Comparison of ENCODE assay signal across 15 cellular contexts in the genomic region with DNA sequence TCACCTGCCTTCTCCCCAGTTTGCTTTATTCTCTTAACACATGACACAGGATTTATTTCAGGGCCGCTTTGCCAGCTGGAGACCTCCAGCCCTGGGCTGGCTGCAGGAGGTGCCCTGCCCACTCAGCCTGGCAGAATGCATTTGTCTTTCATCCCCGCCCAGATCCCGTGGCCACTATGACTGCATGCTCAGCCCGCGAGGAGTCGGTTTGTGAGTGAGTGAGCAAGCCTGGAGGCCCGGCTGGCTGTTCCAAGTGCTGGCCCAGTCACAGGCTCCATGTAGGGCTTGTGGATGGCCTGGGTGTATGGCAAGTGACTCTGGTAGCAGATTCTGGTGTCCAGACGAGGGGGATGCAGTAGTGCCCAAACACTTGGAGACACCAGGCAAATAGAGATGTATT. TPM values are rescaled to one million over a fixed set of nuclear protein-coding genes. Genes with fewer than 3 reads are reported as not detected.
A peak's percentile ranks its signal among the peaks of the same experiment; 100 is the strongest.
DNase-seq lines count a peak whose midpoint lies in the region; ATAC-seq, FAIRE-seq and TF ChIP-seq lines count a peak whose summit lies in the region.
"Had no signal": no experiment of that assay in that cellular context is flagged by ENCODE, and none has a peak within 500 bp of the region (broad histone marks: within the 10 kb centered on the region; RNA-seq: fewer than 3 reads in every experiment).

No MANE protein-coding gene starts in this region.

- H3K79me2 ChIP-seq in DOHH2 (ENCODE audit: control insufficient read depth, low read length): peaks cover 76% of the 10 kb centered on the region

- DNase-seq in A549 (ENCODE audit: low read depth in 1 of 2, low spot score in 1 of 2) (no peak), immature natural killer cell (no peak), inferior parietal cortex (ENCODE audit: extremely low spot score) (no peak), NCI-H2171 treated with DMSO at 0.1 percent for 48 hours (lab: John Stamatoyannopoulos, UW) (no peak), D721Med (ENCODE audit: insufficient read length, low spot score) (no peak)
- no peak for DNase-seq in activated CD8-positive, alpha-beta T cell treated with anti-CD3 and anti-CD28 coated beads, Interleukin-2, amount 10 ng/mL, durations not matched to agents 7 days and 5 days
- DNase-seq: activated CD8-positive, alpha-beta memory T cell treated with anti-CD3 and anti-CD28 coated beads for 24 hours; central memory CD4-positive, alpha-beta T cell; KBM-7; mammary epithelial cell; SHP77 treated with DMSO at 0.1 percent for 48 hours had no signal

- POLR2A ChIA-PET in A549 (lab: Yijun Ruan, JAX): no interaction called here
- POLR2A ChIA-PET in activated CD8-positive, alpha-beta T cell treated with anti-CD3 and anti-CD28 coated beads, Interleukin-2, amount 10 ng/mL, durations not matched to agents 7 days and 5 days (lab: Charles Lee): no interaction called here

- TF ChIP-seq POLR2A in A549 (IDR thresholded peaks at IDR 0.05; ENCODE audit: low read length): no peak

- peak overlapping the region; percentile 80 for H3K4me2 ChIP-seq in A549
- H3K4me2 ChIP-seq in DOHH2 (ENCODE audit: low read length): no peak overlapping the region; the same call in 1 of the 2 replicates

- peaks cover 53% of the 10 kb centered on the region for H3K36me3 ChIP-seq in DOHH2 (ENCODE audit: control insufficient read depth, low read length)

- TF ChIP-seq EP300 in A549 (IDR thresholded peaks at IDR 0.05): no peak

- H3K27ac Mint-ChIP-seq in activated CD8-positive, alpha-beta T cell treated with anti-CD3 and anti-CD28 coated beads, Interleukin-2, amount 10 ng/mL, durations not matched to agents 7 days and 5 days: peak overlapping the region; percentile 98
- peak overlapping the region; percentile 51 to 99 (median 96) for H3K27ac Mint-ChIP-seq in immature natural killer cell

- WGBS in A549 (ENCODE audit: missing lambda C conversion rate): 45% methylated on average over 2 of the region's 8 CpGs

- peak overlapping the region; percentile 15 for H3K4me3 Mint-ChIP-seq in activated CD8-positive, alpha-beta T cell treated with anti-CD3 and anti-CD28 coated beads, Interleukin-2, amount 10 ng/mL, durations not matched to agents 7 days and 5 days
- H3K4me3 Mint-ChIP-seq in immature natural killer cell: peak overlapping the region in 2 of 5 donors; percentile 83 to 85

- no peaks in the 10 kb centered on the region for H3K9me3 ChIP-seq in A549
- peaks cover 15% of the 10 kb centered on the region for H3K9me3 ChIP-seq in DOHH2 (ENCODE audit: control insufficient read depth, insufficient read depth, low read length)

- FAIRE-seq in A549 (lab: Jason Lieb, UNC): no peak
- FAIRE-seq in D721Med (lab: Jason Lieb, UNC): no peak
- FAIRE-seq: GM18507 had no signal

- peaks cover 6% of the 10 kb centered on the region; the same call in 1 of the 2 replicates for H3F3A ChIP-seq in DOHH2 (ENCODE audit: control insufficient read depth, insufficient read depth)

- no peaks in the 10 kb centered on the region for H3K27me3 Mint-ChIP-seq in activated CD8-positive, alpha-beta T cell treated with anti-CD3 and anti-CD28 coated beads, Interleukin-2, amount 10 ng/mL, durations not matched to agents 7 days and 5 days (ENCODE audit: low read depth)
- H3K27me3 Mint-ChIP-seq in immature natural killer cell (ENCODE audit: low read depth in 3 of 3): peaks cover 11 to 21% (median 21%) of the 10 kb centered on the region in 3 donors

- H3K36me3 Mint-ChIP-seq in activated CD8-positive, alpha-beta T cell treated with anti-CD3 and anti-CD28 coated beads, Interleukin-2, amount 10 ng/mL, durations not matched to agents 7 days and 5 days (ENCODE audit: low read depth): peaks cover 47% of the 10 kb centered on the region
- H3K36me3 Mint-ChIP-seq in immature natural killer cell: peaks cover 0 to 4% (median under 1%) of the 10 kb centered on the region in 3 donors

- H3K27me3 ChIP-seq in DOHH2 (ENCODE audit: control insufficient read depth, low read length): no peaks in the 10 kb centered on the region

- H3K9me3 Mint-ChIP-seq in activated CD8-positive, alpha-beta T cell treated with anti-CD3 and anti-CD28 coated beads, Interleukin-2, amount 10 ng/mL, durations not matched to agents 7 days and 5 days (ENCODE audit: insufficient read depth): peaks cover 4% of the 10 kb centered on the region
- no peaks in the 10 kb centered on the region for H3K9me3 Mint-ChIP-seq in immature natural killer cell

- H3K27ac ChIP-seq in A549: no peak overlapping the region
- H3K27ac ChIP-seq in DOHH2 (ENCODE audit: low read depth, low read length): no peak overlapping the region

- no peak overlapping the region for H3K4me3 ChIP-seq in A549
- peak overlapping the region; percentile 82; the same call in 1 of the 2 replicates for H3K4me3 ChIP-seq in DOHH2 (ENCODE audit: low read length)

- H3K4me1 Mint-ChIP-seq in activated CD8-positive, alpha-beta T cell treated with anti-CD3 and anti-CD28 coated beads, Interleukin-2, amount 10 ng/mL, durations not matched to agents 7 days and 5 days (ENCODE audit: low read depth): peaks cover 64% of the 10 kb centered on the region
- H3K4me1 Mint-ChIP-seq in immature natural killer cell: peaks cover 63 to 83% of the 10 kb centered on the region in 2 donors

- CTCF ChIA-PET in A549 (lab: Yijun Ruan, JAX): interaction anchor here (3.1 to 12.2 kb wide), 2 partner anchors 15 to 278 kb away, joined by 8 to 83 read pairs; no protein-coding TSS in a partner anchor
- CTCF ChIA-PET in activated CD8-positive, alpha-beta T cell treated with anti-CD3 and anti-CD28 coated beads, Interleukin-2, amount 10 ng/mL, durations not matched to agents 7 days and 5 days (lab: Charles Lee): interaction anchor here (1.2 to 12.5 kb wide), 3 partner anchors 15 to 27 kb away, joined by 3 to 96 read pairs (median 34); no protein-coding TSS in a partner anchor

- no peaks in the 10 kb centered on the region for H4K20me1 ChIP-seq in DOHH2 (ENCODE audit: control insufficient read depth, insufficient read depth, low read depth, low read length)

- H3K9me2 ChIP-seq in DOHH2 (replicated peaks; ENCODE audit: control insufficient read depth, low read length): no peaks in the 10 kb centered on the region

- no peak for ATAC-seq in A549
- ATAC-seq in activated CD8-positive, alpha-beta T cell treated with anti-CD3 and anti-CD28 coated beads, Interleukin-2, amount 10 ng/mL, durations not matched to agents 7 days and 5 days: no peak
- no peak for ATAC-seq in HG03025 (IDR thresholded peaks at IDR 0.05; ENCODE audit: low FRiP score, unreplicated experiment)
- ATAC-seq: sciatic nerve had no signal

- TF ChIP-seq RAD21 in A549 (conservative IDR thresholded peaks at IDR 0.05 in 1 of 2, IDR thresholded peaks at IDR 0.05 in 1 of 2): no peak

- H3K4me1 ChIP-seq in A549 (peaks cover 14% of the 10 kb centered on the region), DOHH2 (ENCODE audit: control insufficient read depth, low read length) (peaks cover 25% of the 10 kb centered on the region)

- TF ChIP-seq CTCF in A549 (IDR thresholded peaks at IDR 0.05) (no peak), DOHH2 (IDR thresholded peaks at IDR 0.05; ENCODE audit: low read depth, low read length, poor library complexity, severe bottlenecking) (no peak), D721Med (IDR thresholded peaks at IDR 0.05; ENCODE audit: insufficient read depth, missing control alignments) (no peak)

TF ChIP-seq in A549, 52 proteins besides CTCF, POLR2A, EP300 and RAD21 (continues in another document):
- no peak for TF ChIP-seq CHD4 (IDR thresholded peaks at IDR 0.05; ENCODE audit: borderline replicate concordance)
- no peak for TF ChIP-seq ZSCAN20 (CRISPR knock-in tag; IDR thresholded peaks at IDR 0.05)
- TF ChIP-seq FOXS1 (CRISPR knock-in tag; IDR thresholded peaks at IDR 0.05): no peak
- no peak for TF ChIP-seq EHMT2 (IDR thresholded peaks at IDR 0.05; ENCODE audit: low read depth)

RNA-seq across cellular contexts. Expression of gene TDP1, which starts 2.1 kb away (rescaled TPM):
- 21.4 and 21.6 TPM in 2 replicates for polyA plus RNA-seq in A549 (2011; rRNA removed)
- 12.5 and 13.6 TPM in 2 replicates for polyA plus RNA-seq in A549 (2012; cell fraction: cytosol; rRNA removed)
- 8.4 and 10.4 TPM in 2 replicates for polyA plus RNA-seq in A549 (2012; cell fraction: nucleus; rRNA removed)
- polyA plus RNA-seq in A549 (2017; fragmentation: RNase III; extraction: RNeasy Plus Mini Kit Qiagen cat#74134 plus additional on column Dnase treatment): 14.7 to 15.3 TPM (median 15.2 TPM) in 3 replicates
- polyA minus RNA-seq in A549 (2011; rRNA and poly(A)+ RNA removed): 27.2 and 28.2 TPM in 2 replicates
- 10 to 100 TPM; 82.0 to 89.7 TPM for total RNA-seq in activated CD8-positive, alpha-beta T cell treated with anti-CD3 and anti-CD28 coated beads, Interleukin-2, amount 10 ng/mL, durations not matched to agents 7 days and 5 days
- 10 to 100 TPM; 25.8 to 31.4 (median 27.0) TPM for polyA plus RNA-seq in immature natural killer cell

RNA-seq across cellular contexts. Expression of gene EFCAB11, which starts 3.3 kb away (rescaled TPM):
- polyA plus RNA-seq in A549 (2011; rRNA removed): 10.8 and 18.8 TPM in 2 replicates
- polyA plus RNA-seq in A549 (2012; cell fraction: cytosol; rRNA removed): 4.6 and 6.3 TPM in 2 replicates
- polyA plus RNA-seq in A549 (2012; cell fraction: nucleus; rRNA removed): 1.4 and 3.4 TPM in 2 replicates
- 16.7 to 19.6 TPM (median 19.2 TPM) in 3 replicates for polyA plus RNA-seq in A549 (2017; fragmentation: RNase III; extraction: RNeasy Plus Mini Kit Qiagen cat#74134 plus additional on column Dnase treatment)
- polyA minus RNA-seq in A549 (2011; rRNA and poly(A)+ RNA removed): 2.1 and 4.0 TPM in 2 replicates
- 10 to 100 TPM in 1 of 2 experiments, 1 to 10 TPM in 1; 9.8 to 11.9 TPM for total RNA-seq in activated CD8-positive, alpha-beta T cell treated with anti-CD3 and anti-CD28 coated beads, Interleukin-2, amount 10 ng/mL, durations not matched to agents 7 days and 5 days
- 1 to 10 TPM; 3.5 to 6.3 (median 6.1) TPM for polyA plus RNA-seq in immature natural killer cell
